In genomic region chr15:74368121-74368520, GRCh38 we compare ENCODE assay signal across 28 cellular contexts. TPM values are rescaled to one million over a fixed set of nuclear protein-coding genes. Genes with fewer than 3 reads are reported as not detected.
"Had no signal": no experiment of that assay in that cellular context is flagged by ENCODE, and none has a peak within 500 bp of the region (broad histone marks: within the 10 kb centered on the region; RNA-seq: fewer than 3 reads in every experiment).

No MANE protein-coding gene starts in this region.

- DNase-seq: central memory CD4-positive, alpha-beta T cell; effector memory CD4-positive, alpha-beta T cell; foreskin keratinocyte; glutamatergic neuron; heart right ventricle; hypothalamus; immature natural killer cell; kidney; left lung; mesenchymal stem cell; mucosa of descending colon; naive B cell; nephron progenitor cell; occipital lobe; stimulated activated CD4-positive, alpha-beta T cell treated with anti-CD3 and anti-CD28 coated beads, Interleukin-4, amount 100 ng/mL, for 4 hours; stimulated activated naive CD8-positive, alpha-beta T cell treated with anti-CD3 and anti-CD28 coated beads, Interleukin-15, Interleukin-2, amounts not matched to agents 100 U/mL and 50 U/mL, for 24 hours; substantia nigra; upper lobe of right lung; uterus had no signal

- H3K4me3 ChIP-seq: esophagus muscularis mucosa, gastroesophageal sphincter, heart right ventricle, left lung, mucosa of descending colon, right lobe of liver, thoracic aorta, tibial nerve, upper lobe of right lung, uterus had no signal

- H3K9ac ChIP-seq: parathyroid adenoma had no signal

- H3K4me1 ChIP-seq: foreskin keratinocyte, parathyroid adenoma, right lobe of liver, uterus had no signal

- H3K36me3 ChIP-seq: esophagus muscularis mucosa, gastroesophageal sphincter, heart right ventricle, left lung, right lobe of liver, thoracic aorta, tibial nerve, upper lobe of right lung, uterus had no signal

- H3K27ac ChIP-seq: esophagus muscularis mucosa, foreskin keratinocyte, gastroesophageal sphincter, heart right ventricle, left lung, parathyroid adenoma, right lobe of liver, thoracic aorta, tibial nerve, upper lobe of right lung, uterus had no signal

- H3K9me3 ChIP-seq: esophagus muscularis mucosa, gastroesophageal sphincter, heart right ventricle, left lung, mucosa of descending colon, right lobe of liver, thoracic aorta, tibial nerve, upper lobe of right lung, uterus had no signal

- H3K27me3 ChIP-seq: right lobe of liver, tibial nerve, uterus had no signal

- H2AFZ ChIP-seq: parathyroid adenoma had no signal

- FAIRE-seq: colon, endothelial cell of umbilical vein, kidney had no signal

RNA-seq across cellular contexts. Expression of gene CYP11A1, which starts 0.7 kb away (rescaled TPM):
- total RNA-seq: endothelial cell of umbilical vein, foreskin keratinocyte, lung microvascular endothelial cell, occipital lobe, thoracic aorta had no signal
- polyA plus RNA-seq: immature natural killer cell had no signal
